Comparison of ENCODE assay signal across 8 cellular contexts in genomic region chr14:89973234-89973823, GRCh38. TPM values are rescaled to one million over a fixed set of nuclear protein-coding genes. Genes with fewer than 3 reads are reported as not detected.
A peak's percentile ranks its signal among the peaks of the same experiment; 100 is the strongest.
DNase-seq lines count a peak whose midpoint lies in the region; ATAC-seq and TF ChIP-seq lines count a peak whose summit lies in the region.

No MANE protein-coding gene starts in this region.

- no peaks in the 10 kb centered on the region for H3K27me3 ChIP-seq in KMS-11 (ENCODE audit: insufficient read depth, low read depth)
- no peaks in the 10 kb centered on the region for H3K27me3 ChIP-seq in Panc1 (ENCODE audit: control insufficient read depth, insufficient read depth, low read length)
- H3K27me3 ChIP-seq in parathyroid adenoma (ENCODE audit: control insufficient read depth, insufficient read depth, low read length): no peaks in the 10 kb centered on the region

- H3K4me2 ChIP-seq in KMS-11: no peak overlapping the region
- H3K4me2 ChIP-seq in parathyroid adenoma (ENCODE audit: low read length): no peak overlapping the region

- no peaks in the 10 kb centered on the region for H3K4me1 ChIP-seq in KMS-11 (ENCODE audit: low read depth, poor library complexity, severe bottlenecking)
- no peaks in the 10 kb centered on the region for H3K4me1 ChIP-seq in Panc1 (ENCODE audit: control insufficient read depth, insufficient read depth, low read length)
- H3K4me1 ChIP-seq in parathyroid adenoma: no peaks in the 10 kb centered on the region

- H3K36me3 Mint-ChIP-seq in activated naive CD4-positive, alpha-beta T cell treated with anti-CD3 and anti-CD28 coated beads, Interleukin-2, amount 50 U/mL, for 72 hours: peaks cover 18 to 35% of the 10 kb centered on the region in 2 donors
- H3K36me3 Mint-ChIP-seq in glutamatergic neuron (ENCODE audit: unreplicated experiment): no peaks in the 10 kb centered on the region

- H3K4me1 Mint-ChIP-seq in glutamatergic neuron (ENCODE audit: low read depth, unreplicated experiment): no peaks in the 10 kb centered on the region

- CTCF ChIA-PET in Panc1 (lab: Charles Lee): interaction anchor here (0.5 to 0.7 kb wide), 5 partner anchors 86 to 1378 kb away, joined by 3 read pairs; no protein-coding TSS in a partner anchor

- ATAC-seq in GM18907 (IDR thresholded peaks at IDR 0.05; ENCODE audit: unreplicated experiment): peak; percentile 76
- peak; percentile 90 for ATAC-seq in Panc1
- ATAC-seq in activated naive CD4-positive, alpha-beta T cell treated with anti-CD3 and anti-CD28 coated beads, Interleukin-2, amount 50 U/mL, for 72 hours: peak; percentile 67 to 87

- peak; percentile 72 for DNase-seq in AG10803 (ENCODE audit: low read depth)
- peak; percentile 35 for DNase-seq in Panc1 (ENCODE audit: low read depth, low spot score)
- DNase-seq in activated naive CD4-positive, alpha-beta T cell treated with anti-CD3 and anti-CD28 coated beads, Interleukin-2, amount 50 U/mL, for 72 hours (ENCODE audit: low spot score in 2 of 2): peak in 1 of 2 donors; percentile 30
- DNase-seq in glutamatergic neuron: peak; percentile 82
- no peak for DNase-seq in 8988T

- H3K4me3 ChIP-seq in AG10803 (ENCODE audit: low read length) (no peak overlapping the region), KMS-11 (IDR thresholded peaks at IDR 0.05; ENCODE audit: insufficient read depth, low read depth, low read length) (no peak overlapping the region), Panc1 (ENCODE audit: low read depth in 2 of 2, low read length in 2 of 2) (no peak overlapping the region), parathyroid adenoma (ENCODE audit: low read depth, low read length) (no peak overlapping the region)

- H3K4me3 Mint-ChIP-seq in glutamatergic neuron (ENCODE audit: unreplicated experiment): no peak overlapping the region

- H3K36me3 ChIP-seq in KMS-11 (ENCODE audit: insufficient read depth) (no peaks in the 10 kb centered on the region), Panc1 (ENCODE audit: control insufficient read depth, insufficient read depth, low read length) (peaks cover 13% of the 10 kb centered on the region), parathyroid adenoma (ENCODE audit: control insufficient read depth, insufficient read depth, low read length) (no peaks in the 10 kb centered on the region)

- no peaks in the 10 kb centered on the region for H3K27me3 Mint-ChIP-seq in glutamatergic neuron (ENCODE audit: unreplicated experiment)

- H3K79me2 ChIP-seq in KMS-11 (ENCODE audit: insufficient read depth, low read depth) (no peaks in the 10 kb centered on the region), parathyroid adenoma (no peaks in the 10 kb centered on the region)

- H3K27ac ChIP-seq in KMS-11: no peak overlapping the region
- no peak overlapping the region for H3K27ac ChIP-seq in Panc1 (ENCODE audit: low read length)
- no peak overlapping the region for H3K27ac ChIP-seq in parathyroid adenoma

- H3K9ac ChIP-seq in KMS-11 (no peak overlapping the region), parathyroid adenoma (no peak overlapping the region)

- no peaks in the 10 kb centered on the region for H3K9me3 ChIP-seq in Panc1 (ENCODE audit: control insufficient read depth, insufficient read depth, low read depth, low read length)
- no peaks in the 10 kb centered on the region for H3K9me3 ChIP-seq in parathyroid adenoma (ENCODE audit: control insufficient read depth, low read length)

- no peaks in the 10 kb centered on the region for H4K20me1 ChIP-seq in KMS-11 (ENCODE audit: insufficient read depth)

- peak; percentile 97 for TF ChIP-seq CTCF in AG10803 (conservative IDR thresholded peaks at IDR 0.05; ENCODE audit: low read length)
- TF ChIP-seq CTCF in KMS-11 (conservative IDR thresholded peaks at IDR 0.05; ENCODE audit: low read depth, low read length): peak; percentile 81
- TF ChIP-seq CTCF in Panc1 (IDR thresholded peaks at IDR 0.05): peak; percentile 85
- peak; percentile 84 for TF ChIP-seq CTCF in glutamatergic neuron (IDR thresholded peaks at IDR 0.05; ENCODE audit: partially characterized antibody, unreplicated experiment)
- peak; percentile 87 for TF ChIP-seq CTCF in parathyroid adenoma (IDR thresholded peaks at IDR 0.05)

- H2AFZ ChIP-seq in KMS-11 (ENCODE audit: low read depth) (no peak overlapping the region), parathyroid adenoma (no peak overlapping the region)

- POLR2A ChIA-PET in Panc1 (lab: Charles Lee): no interaction called here

- no TSS peak for BruUV-seq in Panc1 (replicated peaks; lab: Mats Ljungman, UMichigan)

- no peaks in the 10 kb centered on the region for H3K9me3 Mint-ChIP-seq in activated naive CD4-positive, alpha-beta T cell treated with anti-CD3 and anti-CD28 coated beads, Interleukin-2, amount 50 U/mL, for 72 hours
- no peaks in the 10 kb centered on the region for H3K9me3 Mint-ChIP-seq in glutamatergic neuron (ENCODE audit: unreplicated experiment)

- in situ Hi-C loops in Panc1 (cut with HindIII; ENCODE audit: low pct_unique_long_range_greater_than_20kb, low sequenced_read_pairs): no loop called here

- intact Hi-C loops in Panc1 (cut with micrococcal nuclease; ENCODE audit: unreplicated experiment): loop anchor here (2.0 to 5.0 kb wide), 2 partner anchors 89 to 261 kb away; partner anchors contain the start of gene KCNK13

- no peak overlapping the region for H3K27ac Mint-ChIP-seq in activated naive CD4-positive, alpha-beta T cell treated with anti-CD3 and anti-CD28 coated beads, Interleukin-2, amount 50 U/mL, for 72 hours
- no peak overlapping the region for H3K27ac Mint-ChIP-seq in glutamatergic neuron (ENCODE audit: unreplicated experiment)

RNA-seq across cellular contexts. Expression of gene TDP1, which starts 17.6 kb away (rescaled TPM):
- total RNA-seq in Panc1 (2021; ENCODE audit: unreplicated experiment) (23.9 TPM), glutamatergic neuron (ENCODE audit: unreplicated experiment) (30.3 TPM)
- polyA plus RNA-seq in Panc1 (2012; ENCODE audit: insufficient read length): 11.5 TPM
- total RNA-seq in activated naive CD4-positive, alpha-beta T cell treated with anti-CD3 and anti-CD28 coated beads, Interleukin-2, amount 50 U/mL, for 72 hours: 100 to 1,000 TPM in 1 of 2 donors, 10 to 100 TPM in 1; 99.2 to 109 TPM

RNA-seq across cellular contexts. Expression of gene EFCAB11, which starts 18.8 kb away (rescaled TPM):
- total RNA-seq in Panc1 (2021; ENCODE audit: unreplicated experiment): 12.3 TPM
- 7.4 TPM for polyA plus RNA-seq in Panc1 (2012; ENCODE audit: insufficient read length)
- 10 to 100 TPM in 1 of 2 donors, 1 to 10 TPM in 1; 8.9 to 12.5 TPM for total RNA-seq in activated naive CD4-positive, alpha-beta T cell treated with anti-CD3 and anti-CD28 coated beads, Interleukin-2, amount 50 U/mL, for 72 hours
- 3.1 TPM for total RNA-seq in glutamatergic neuron (ENCODE audit: unreplicated experiment)
